In the genomic region with DNA sequence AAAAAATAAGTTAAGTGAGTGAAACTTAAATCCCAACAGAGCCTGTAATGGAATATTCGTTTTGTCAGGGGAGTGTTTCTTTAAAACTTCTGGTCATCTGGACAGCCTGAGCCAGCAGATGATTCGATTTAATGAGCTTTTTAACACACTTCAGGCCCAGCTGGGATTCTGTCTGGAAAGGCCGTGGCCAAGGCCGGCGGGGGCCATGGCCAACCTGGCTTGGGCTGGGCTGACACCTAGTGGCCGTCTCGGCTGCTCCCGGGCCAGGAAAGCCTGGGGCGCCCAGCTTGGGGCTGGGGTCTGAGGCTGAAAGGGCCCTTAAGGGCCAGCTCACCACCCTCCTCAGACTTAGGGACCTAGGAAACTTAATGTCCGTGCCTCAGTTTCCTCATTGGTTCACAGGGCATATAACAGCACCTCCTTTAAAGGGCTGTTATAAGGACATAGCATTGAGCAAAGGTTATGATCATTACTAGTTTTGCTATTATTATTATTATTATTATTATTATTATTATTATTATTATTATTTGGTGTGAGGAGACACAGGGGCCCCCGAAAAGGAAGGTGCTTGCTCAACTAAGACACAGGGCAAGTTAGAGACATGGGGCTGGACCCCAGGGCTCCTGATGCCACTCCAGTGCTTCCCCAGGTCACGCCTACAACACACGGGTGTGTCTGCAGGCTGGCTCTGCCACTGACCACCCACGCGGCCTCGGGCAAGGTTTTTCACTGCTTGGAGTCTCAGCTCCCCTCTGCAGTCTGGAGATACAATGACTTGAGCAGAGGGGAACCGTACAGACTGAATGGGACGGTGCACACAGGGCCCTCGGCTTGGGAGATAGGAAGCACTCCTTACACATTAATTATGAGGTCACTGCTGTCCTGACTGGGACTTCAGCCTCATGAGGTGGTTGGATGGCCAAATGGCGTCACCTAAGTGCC, we compare ENCODE assay signal across 9 cellular contexts.
DNase-seq lines count a peak whose midpoint lies in the region; ATAC-seq and TF ChIP-seq lines count a peak whose summit lies in the region.
"Had no signal": no experiment of that assay in that cellular context is flagged by ENCODE, and none has a peak within 500 bp of the region (broad histone marks: within the 10 kb centered on the region; RNA-seq: fewer than 3 reads in every experiment).

No MANE protein-coding gene starts in this region.

- CTCF ChIA-PET in HEK293 (lab: Yijun Ruan, JAX), result interaction anchor here (0.5 to 2.3 kb wide), 26 partner anchors 9 to 802 kb away, joined by 3 to 26 read pairs (median 4); no protein-coding TSS in a partner anchor
- CTCF ChIA-PET in activated CD4-positive, alpha-beta T cell treated with anti-CD3 and anti-CD28 coated beads, Interleukin-2, amount 10 ng/mL, durations not matched to agents 7 days and 5 days (lab: Charles Lee), result interaction anchor here (0.7 kb wide), 1 partner anchor 11 kb away, joined by 3 read pairs; no protein-coding TSS in a partner anchor

- no peak overlapping the region for H3K4me2 ChIP-seq in SU-DHL-6 (ENCODE audit: low read depth, low read length, poor library complexity, severe bottlenecking)

- H2AFZ ChIP-seq in SU-DHL-6 (ENCODE audit: low read depth, low read length, severe bottlenecking), result no peak overlapping the region

- peaks cover 0 to 7% of the 10 kb centered on the region in 2 experiments; a peak in 1 of 3 replicates for H3K36me3 ChIP-seq in HEK293 (ENCODE audit: control insufficient read depth in 2 of 2, insufficient read depth in 1 of 2, low read length in 2 of 2)
- H3K36me3 ChIP-seq in SU-DHL-6 (ENCODE audit: low read length), result no peaks in the 10 kb centered on the region

- H3K4me1 ChIP-seq in HEK293 (ENCODE audit: control insufficient read depth, insufficient read depth, low read length), result no peaks in the 10 kb centered on the region

- no peaks in the 10 kb centered on the region for H4K20me1 ChIP-seq in SU-DHL-6 (ENCODE audit: low read depth, low read length)

- ATAC-seq in Right ventricle myocardium superior (ENCODE audit: poor library complexity), result peak; percentile 90
- peak; percentile 93 for ATAC-seq in sciatic nerve
- no peak for ATAC-seq in HG03439 (IDR thresholded peaks at IDR 0.05; ENCODE audit: unreplicated experiment)

- no peaks in the 10 kb centered on the region for H3K9me3 Mint-ChIP-seq in activated CD4-positive, alpha-beta T cell treated with anti-CD3 and anti-CD28 coated beads, Interleukin-2, amount 10 ng/mL, durations not matched to agents 7 days and 5 days
- H3K9me3 Mint-ChIP-seq: activated naive CD4-positive, alpha-beta T cell treated with anti-CD3 and anti-CD28 coated beads, Interleukin-2, amount 50 U/mL, for 24 hours had no signal

- H3K27me3 Mint-ChIP-seq in activated CD4-positive, alpha-beta T cell treated with anti-CD3 and anti-CD28 coated beads, Interleukin-2, amount 10 ng/mL, durations not matched to agents 7 days and 5 days, result no peaks in the 10 kb centered on the region
- H3K27me3 Mint-ChIP-seq: activated naive CD4-positive, alpha-beta T cell treated with anti-CD3 and anti-CD28 coated beads, Interleukin-2, amount 50 U/mL, for 24 hours had no signal

- H3K9ac ChIP-seq in SU-DHL-6 (ENCODE audit: low read length), result no peak overlapping the region

- H3K9me3 ChIP-seq in HEK293 (ENCODE audit: control insufficient read depth, insufficient read depth, low read depth, low read length) (no peaks in the 10 kb centered on the region), SU-DHL-6 (ENCODE audit: insufficient read depth, low read length) (no peaks in the 10 kb centered on the region)

- H3K36me3 Mint-ChIP-seq in activated CD4-positive, alpha-beta T cell treated with anti-CD3 and anti-CD28 coated beads, Interleukin-2, amount 10 ng/mL, durations not matched to agents 7 days and 5 days (ENCODE audit: low read depth), result peaks cover 68% of the 10 kb centered on the region

- intact Hi-C loops in Right ventricle myocardium superior (cut with DNase I) (no loop called here), sciatic nerve (cut with DNase I) (no loop called here)

- no peak overlapping the region for H3K27ac ChIP-seq in HEK293 (ENCODE audit: extremely low read depth, low read depth, low read length)
- H3K27ac ChIP-seq in SU-DHL-6 (ENCODE audit: low read depth, low read length), result no peak overlapping the region

- peak; percentile 49 for DNase-seq in ACHN
- DNase-seq in Right ventricle myocardium superior, result peak; percentile 57
- peak; percentile 78 for DNase-seq in sciatic nerve (ENCODE audit: low spot score)
- DNase-seq in A172 (ENCODE audit: low spot score), result no peak
- no peak for DNase-seq in activated CD4-positive, alpha-beta T cell treated with anti-CD3 and anti-CD28 coated beads, Interleukin-2, amount 10 ng/mL, durations not matched to agents 7 days and 5 days

- H3K27me3 ChIP-seq in SU-DHL-6 (ENCODE audit: low read length), result no peaks in the 10 kb centered on the region

- H3K9me2 ChIP-seq in SU-DHL-6 (replicated peaks; ENCODE audit: insufficient read depth, low read length), result no peaks in the 10 kb centered on the region

- peak; percentile 76 for TF ChIP-seq CTCF in HEK293 (tag by site-specific recombination; IDR thresholded peaks at IDR 0.05)
- TF ChIP-seq CTCF in SU-DHL-6 (IDR thresholded peaks at IDR 0.05; ENCODE audit: insufficient read depth, low read length, poor library complexity, severe bottlenecking), result peak; percentile 75

- no peak overlapping the region for H3K4me3 Mint-ChIP-seq in activated CD4-positive, alpha-beta T cell treated with anti-CD3 and anti-CD28 coated beads, Interleukin-2, amount 10 ng/mL, durations not matched to agents 7 days and 5 days
- H3K4me3 Mint-ChIP-seq: activated naive CD4-positive, alpha-beta T cell treated with anti-CD3 and anti-CD28 coated beads, Interleukin-2, amount 50 U/mL, for 24 hours had no signal

- H3K4me1 Mint-ChIP-seq in activated CD4-positive, alpha-beta T cell treated with anti-CD3 and anti-CD28 coated beads, Interleukin-2, amount 10 ng/mL, durations not matched to agents 7 days and 5 days, result peaks cover under 1% of the 10 kb centered on the region
- H3K4me1 Mint-ChIP-seq: activated naive CD4-positive, alpha-beta T cell treated with anti-CD3 and anti-CD28 coated beads, Interleukin-2, amount 50 U/mL, for 24 hours had no signal

- H3K27ac Mint-ChIP-seq in activated CD4-positive, alpha-beta T cell treated with anti-CD3 and anti-CD28 coated beads, Interleukin-2, amount 10 ng/mL, durations not matched to agents 7 days and 5 days, result no peak overlapping the region
- H3K27ac Mint-ChIP-seq: activated naive CD4-positive, alpha-beta T cell treated with anti-CD3 and anti-CD28 coated beads, Interleukin-2, amount 50 U/mL, for 24 hours had no signal

- POLR2A ChIA-PET in HEK293 (lab: Yijun Ruan, JAX), result interaction anchor here (0.5 kb wide), 1 partner anchor 94 kb away, joined by 3 read pairs; no protein-coding TSS in a partner anchor
- POLR2A ChIA-PET in activated CD4-positive, alpha-beta T cell treated with anti-CD3 and anti-CD28 coated beads, Interleukin-2, amount 10 ng/mL, durations not matched to agents 7 days and 5 days (lab: Charles Lee), result interaction anchor here (0.6 kb wide), 1 partner anchor 95 kb away, joined by 3 read pairs; no protein-coding TSS in a partner anchor

- H3K79me2 ChIP-seq in SU-DHL-6 (ENCODE audit: insufficient read depth, low read length), result no peaks in the 10 kb centered on the region

- in situ Hi-C loops in ACHN (cut with HindIII; ENCODE audit: low pct_ligation_motif_present, low pct_unique_long_range_greater_than_20kb, low sequenced_read_pairs), result no loop called here

- H3K4me3 ChIP-seq in HEK293 (ENCODE audit: low read depth, low read length) (no peak overlapping the region), SU-DHL-6 (ENCODE audit: insufficient read depth, low read length, poor library complexity, severe bottlenecking) (no peak overlapping the region)

- H3F3A ChIP-seq in SU-DHL-6 (ENCODE audit: insufficient read depth), result no peaks in the 10 kb centered on the region

TF ChIP-seq in HEK293, 187 proteins besides CTCF, POLR2A, EP300 and RAD21 (continues in another document):
- TF ChIP-seq, protein P1, sequence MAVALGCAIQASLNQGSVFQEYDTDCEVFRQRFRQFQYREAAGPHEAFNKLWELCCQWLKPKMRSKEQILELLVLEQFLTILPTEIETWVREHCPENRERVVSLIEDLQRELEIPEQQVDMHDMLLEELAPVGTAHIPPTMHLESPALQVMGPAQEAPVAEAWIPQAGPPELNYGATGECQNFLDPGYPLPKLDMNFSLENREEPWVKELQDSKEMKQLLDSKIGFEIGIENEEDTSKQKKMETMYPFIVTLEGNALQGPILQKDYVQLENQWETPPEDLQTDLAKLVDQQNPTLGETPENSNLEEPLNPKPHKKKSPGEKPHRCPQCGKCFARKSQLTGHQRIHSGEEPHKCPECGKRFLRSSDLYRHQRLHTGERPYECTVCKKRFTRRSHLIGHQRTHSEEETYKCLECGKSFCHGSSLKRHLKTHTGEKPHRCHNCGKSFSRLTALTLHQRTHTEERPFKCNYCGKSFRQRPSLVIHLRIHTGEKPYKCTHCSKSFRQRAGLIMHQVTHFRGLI (tag by site-specific recombination; IDR thresholded peaks at IDR 0.05), result peak; percentile 91
- TF ChIP-seq ZNF423 (tag by site-specific recombination; IDR thresholded peaks at IDR 0.05) (no peak), ZNF544 (tag by site-specific recombination; IDR thresholded peaks at IDR 0.05) (no peak), ZNF19 (tag by site-specific recombination; IDR thresholded peaks at IDR 0.05; ENCODE audit: low read depth) (no peak), ZNF654 (tag by site-specific recombination; IDR thresholded peaks at IDR 0.05; ENCODE audit: low read depth) (peak; percentile 67)
- TF ChIP-seq, protein P2, sequence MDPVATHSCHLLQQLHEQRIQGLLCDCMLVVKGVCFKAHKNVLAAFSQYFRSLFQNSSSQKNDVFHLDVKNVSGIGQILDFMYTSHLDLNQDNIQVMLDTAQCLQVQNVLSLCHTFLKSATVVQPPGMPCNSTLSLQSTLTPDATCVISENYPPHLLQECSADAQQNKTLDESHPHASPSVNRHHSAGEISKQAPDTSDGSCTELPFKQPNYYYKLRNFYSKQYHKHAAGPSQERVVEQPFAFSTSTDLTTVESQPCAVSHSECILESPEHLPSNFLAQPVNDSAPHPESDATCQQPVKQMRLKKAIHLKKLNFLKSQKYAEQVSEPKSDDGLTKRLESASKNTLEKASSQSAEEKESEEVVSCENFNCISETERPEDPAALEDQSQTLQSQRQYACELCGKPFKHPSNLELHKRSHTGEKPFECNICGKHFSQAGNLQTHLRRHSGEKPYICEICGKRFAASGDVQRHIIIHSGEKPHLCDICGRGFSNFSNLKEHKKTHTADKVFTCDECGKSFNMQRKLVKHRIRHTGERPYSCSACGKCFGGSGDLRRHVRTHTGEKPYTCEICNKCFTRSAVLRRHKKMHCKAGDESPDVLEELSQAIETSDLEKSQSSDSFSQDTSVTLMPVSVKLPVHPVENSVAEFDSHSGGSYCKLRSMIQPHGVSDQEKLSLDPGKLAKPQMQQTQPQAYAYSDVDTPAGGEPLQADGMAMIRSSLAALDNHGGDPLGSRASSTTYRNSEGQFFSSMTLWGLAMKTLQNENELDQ (tag by site-specific recombination; IDR thresholded peaks at IDR 0.05; ENCODE audit: low read depth), result no peak

Comparison
In these comparisons a context has a peak if more than half of its experiments do, and no peak if none do; other contexts are left out.
1. DNase-seq: peak in ACHN (single experiment), Right ventricle myocardium superior (single experiment) and sciatic nerve (single experiment); none in A172 (single experiment) and activated CD4-positive, alpha-beta T cell treated with anti-CD3 and anti-CD28 coated beads, Interleukin-2, amount 10 ng/mL, durations not matched to agents 7 days and 5 days (single experiment).